Comparison of ENCODE assay signal across 8 cellular contexts in genomic region chr11:34439521-34440258, GRCh38. TPM values are rescaled to one million over a fixed set of nuclear protein-coding genes. Genes with fewer than 3 reads are reported as not detected.
DNase-seq lines count a peak whose midpoint lies in the region; ATAC-seq, FAIRE-seq and TF ChIP-seq lines count a peak whose summit lies in the region.

No MANE protein-coding gene starts in this region.

- peak overlapping the region; percentile 98 for H3K4me3 Mint-ChIP-seq in Calu3 (ENCODE audit: low read depth, unreplicated experiment)
- peak overlapping the region; percentile 83 for H3K4me3 Mint-ChIP-seq in osteocyte (ENCODE audit: unreplicated experiment)

- H3K36me3 ChIP-seq in effector memory CD4-positive, alpha-beta T cell (ENCODE audit: control insufficient read depth, insufficient read depth, low read length), result no peaks in the 10 kb centered on the region

- H3K27me3 Mint-ChIP-seq in Calu3 (ENCODE audit: unreplicated experiment) (no peaks in the 10 kb centered on the region), osteocyte (ENCODE audit: unreplicated experiment) (no peaks in the 10 kb centered on the region)

- intact Hi-C loops in Calu3 (cut with micrococcal nuclease; ENCODE audit: unreplicated experiment), result no loop called here

- peaks cover 16% of the 10 kb centered on the region for H3K36me3 Mint-ChIP-seq in Calu3 (ENCODE audit: insufficient read depth, unreplicated experiment)
- no peaks in the 10 kb centered on the region for H3K36me3 Mint-ChIP-seq in osteocyte (ENCODE audit: unreplicated experiment)

- H3K27ac ChIP-seq in effector memory CD4-positive, alpha-beta T cell (ENCODE audit: insufficient read depth, low read length, poor library complexity, severe bottlenecking), result peak overlapping the region; percentile 82

- TF ChIP-seq POLR2A in GM12891 (IDR thresholded peaks at IDR 0.05; ENCODE audit: low read depth, low read length), result no peak

- no peak for FAIRE-seq in GM12891 (lab: Jason Lieb, UNC)

- H3K27ac Mint-ChIP-seq in Calu3 (ENCODE audit: unreplicated experiment) (peak overlapping the region; percentile 96), osteocyte (ENCODE audit: unreplicated experiment) (peak overlapping the region; percentile 94)

- H3K27me3 ChIP-seq in effector memory CD4-positive, alpha-beta T cell (replicated peaks; ENCODE audit: control insufficient read depth, insufficient read depth, low read length, poor library complexity, severe bottlenecking), result no peaks in the 10 kb centered on the region

- H3K4me3 ChIP-seq in effector memory CD4-positive, alpha-beta T cell (ENCODE audit: insufficient read depth, low read depth, low read length, poor library complexity, severe bottlenecking), result peak overlapping the region; percentile 82

- H3K9me3 ChIP-seq in effector memory CD4-positive, alpha-beta T cell (ENCODE audit: control insufficient read depth, low read length), result no peaks in the 10 kb centered on the region

- CTCF ChIA-PET in Calu3 (lab: Charles Lee), result interaction anchor here (0.5 to 1.5 kb wide), 2 partner anchors 9 to 12 kb away, joined by 3 to 4 read pairs; no protein-coding TSS in a partner anchor

- H3K4me1 ChIP-seq in effector memory CD4-positive, alpha-beta T cell (ENCODE audit: control insufficient read depth, insufficient read depth, low read length, poor library complexity, severe bottlenecking), result peaks cover 6% of the 10 kb centered on the region

- no peak for TF ChIP-seq CTCF in Calu3 (IDR thresholded peaks at IDR 0.05; ENCODE audit: unreplicated experiment)
- no peak for TF ChIP-seq CTCF in osteocyte (IDR thresholded peaks at IDR 0.05)

- H3K9me3 Mint-ChIP-seq in Calu3 (ENCODE audit: low read depth, unreplicated experiment), result no peaks in the 10 kb centered on the region
- H3K9me3 Mint-ChIP-seq in osteocyte (ENCODE audit: unreplicated experiment), result no peaks in the 10 kb centered on the region

- no peak for ATAC-seq in GM18861 (IDR thresholded peaks at IDR 0.05; ENCODE audit: unreplicated experiment)
- ATAC-seq in GM21825 (IDR thresholded peaks at IDR 0.05; ENCODE audit: unreplicated experiment), result no peak
- no peak for ATAC-seq in HG03520 (IDR thresholded peaks at IDR 0.05; ENCODE audit: unreplicated experiment)

- DNase-seq in Calu3 (no peak), NCI-H69 (lab: John Stamatoyannopoulos, UW) (peak; percentile 36), osteocyte (ENCODE audit: extremely low spot score, unreplicated experiment) (no peak), GM12891 (ENCODE audit: insufficient read length, low spot score) (no peak)
- DNase-seq in effector memory CD4-positive, alpha-beta T cell, result no peak

- BruUV-seq in Calu3 (replicated peaks; lab: Mats Ljungman, UMichigan), result TSS peak; percentile 25

- H3K4me1 Mint-ChIP-seq in Calu3 (ENCODE audit: low read depth, unreplicated experiment) (peaks cover 17% of the 10 kb centered on the region), osteocyte (ENCODE audit: unreplicated experiment) (peaks cover 15% of the 10 kb centered on the region)

TF ChIP-seq in GM12891, 5 proteins besides CTCF, POLR2A, EP300 and RAD21:
- no peak for TF ChIP-seq PAX5 (IDR thresholded peaks at IDR 0.05; ENCODE audit: insufficient read depth, low read length, severe bottlenecking)
- TF ChIP-seq POU2F2 (IDR thresholded peaks at IDR 0.05; ENCODE audit: low read depth, low read length), result no peak
- TF ChIP-seq SPI1 (IDR thresholded peaks at IDR 0.05; ENCODE audit: low read depth, low read length), result no peak
- TF ChIP-seq TAF1 (IDR thresholded peaks at IDR 0.05; ENCODE audit: low read depth, low read length), result no peak
- no peak for TF ChIP-seq POLR2AphosphoS5 (IDR thresholded peaks at IDR 0.05; ENCODE audit: low read depth, low read length)

RNA-seq across cellular contexts. Expression of gene CAT, which starts 1.0 kb away (rescaled TPM):
- 50.8 and 54.5 TPM in 2 replicates for total RNA-seq in Calu3 (2022)
- total RNA-seq in osteocyte, result 18.4 and 22.4 TPM in 2 replicates
- 18.7 TPM for polyA plus RNA-seq in GM12891 (2012; ENCODE audit: low read depth, missing spikeins)
